24 cellular contexts compared by ENCODE assay signal in genomic region chr12:69896653-69897381, GRCh38.
DNase-seq lines count a peak whose midpoint lies in the region; ATAC-seq lines count a peak whose summit lies in the region.
"Had no signal": no experiment of that assay in that cellular context is flagged by ENCODE, and none has a peak within 500 bp of the region (broad histone marks: within the 10 kb centered on the region; RNA-seq: fewer than 3 reads in every experiment).

No MANE protein-coding gene starts in this region.

- H3K9me3 ChIP-seq in neuronal stem cell (replicated peaks in 1 of 2; ENCODE audit: control insufficient read depth in 2 of 2, insufficient read depth in 1 of 2, low read depth in 1 of 2, low read length in 2 of 2): no peaks in the 10 kb centered on the region
- H3K9me3 ChIP-seq: HAP-1, lower lobe of right lung, prostate gland, SJSA1, upper lobe of right lung had no signal

- H3K18ac ChIP-seq in neuronal stem cell (ENCODE audit: low read length): no peak overlapping the region

- ATAC-seq in HG03108 (IDR thresholded peaks at IDR 0.05; ENCODE audit: unreplicated experiment) (no peak), GM21576 (IDR thresholded peaks at IDR 0.05; ENCODE audit: unreplicated experiment) (no peak), HG02623 (IDR thresholded peaks at IDR 0.05; ENCODE audit: unreplicated experiment) (no peak)
- ATAC-seq: activated CD4-positive, CD25-positive, alpha-beta regulatory T cell treated with anti-CD3 and anti-CD28 coated beads, Interleukin-2, amount 50 U/mL, for 24 hours; T-cell had no signal

- H3K36me3 ChIP-seq in H7 (replicated peaks; ENCODE audit: control insufficient read depth, insufficient read depth, low read length) (no peaks in the 10 kb centered on the region), neuronal stem cell (replicated peaks in 1 of 2; ENCODE audit: control insufficient read depth in 2 of 2, insufficient read depth in 2 of 2, low read length in 2 of 2) (no peaks in the 10 kb centered on the region)
- H3K36me3 ChIP-seq: HAP-1, lower lobe of right lung, prostate gland, SJSA1, upper lobe of right lung had no signal

- H3K4me1 ChIP-seq in neuronal stem cell (ENCODE audit: control insufficient read depth in 2 of 2, insufficient read depth in 1 of 2, low read depth in 1 of 2, low read length in 2 of 2): peaks cover 12 to 21% of the 10 kb centered on the region in 2 donors
- H3K4me1 ChIP-seq: HAP-1, prostate gland, SJSA1 had no signal

- H3K4me3 ChIP-seq in H7 (ENCODE audit: insufficient read depth, low read depth, low read length) (no peak overlapping the region), neuronal stem cell (ENCODE audit: low read length in 2 of 2) (no peak overlapping the region)
- H3K4me3 ChIP-seq: HAP-1, lower lobe of right lung, prostate gland, SJSA1, upper lobe of right lung had no signal

- H2BK120ac ChIP-seq in neuronal stem cell (ENCODE audit: low read depth, low read length): no peak overlapping the region

- no peaks in the 10 kb centered on the region for H3K79me1 ChIP-seq in neuronal stem cell (ENCODE audit: low read depth, low read length)

- H2BK12ac ChIP-seq in neuronal stem cell (ENCODE audit: low read length): no peak overlapping the region

- H2BK5ac ChIP-seq in neuronal stem cell (ENCODE audit: low read length): no peak overlapping the region

- no CpG with 5 or more reads among the region's 4 CpGs for WGBS in neuronal stem cell (ENCODE audit: extremely low coverage in 2 of 2, insufficient read length in 2 of 2, insufficient replicate concordance in 1 of 2), 2 donors

- DNase-seq in H7: peak; percentile 30
- peak; percentile 35 for DNase-seq in NCI-H69 (lab: John Stamatoyannopoulos, UW)
- peak; percentile 92 for DNase-seq in iPS DF 4.7 (ENCODE audit: extremely low read depth, low spot score)
- DNase-seq in neuronal stem cell (ENCODE audit: low spot score): no peak
- no peak for DNase-seq in activated T-cell treated with anti-CD3 and anti-CD28 coated beads, Interleukin-2, amount 50 U/mL, for 1 hour
- DNase-seq: activated CD4-positive, alpha-beta memory T cell treated with anti-CD3 and anti-CD28 coated beads for 36 hours; activated CD8-positive, alpha-beta memory T cell treated with anti-CD3 and anti-CD28 coated beads, Interleukin-2, amount 50 U/mL, for 48 hours; cerebellar nuclear complex; DMS79; erythroblast; lower lobe of right lung; NCI-H1105 treated with DMSO at 0.1 percent for 48 hours; NCI-H2107; NCI-H510A treated with DMSO at 0.1 percent for 48 hours; NK-92 treated with Interleukin-12 subunit alpha and Interleukin-12 subunit beta, amount 100 ng/mL, for 24 hours; T-cell; upper lobe of right lung had no signal

- H3K27me3 ChIP-seq in H7 (ENCODE audit: control insufficient read depth, insufficient read depth, low read length) (no peaks in the 10 kb centered on the region), neuronal stem cell (ENCODE audit: control insufficient read depth in 3 of 3, insufficient read depth in 3 of 3, low read depth in 1 of 3, low read length in 3 of 3) (no peaks in the 10 kb centered on the region)
- H3K27me3 ChIP-seq: SJSA1, upper lobe of right lung had no signal

- no peak overlapping the region for H4K91ac ChIP-seq in neuronal stem cell (ENCODE audit: low read depth, low read length, poor library complexity)

- H3K4me2 ChIP-seq in neuronal stem cell (ENCODE audit: insufficient read depth, low read length, poor library complexity, severe bottlenecking): no peak overlapping the region

- H3K4ac ChIP-seq in neuronal stem cell (ENCODE audit: low read length): no peak overlapping the region

- no peak overlapping the region for H2BK15ac ChIP-seq in neuronal stem cell (ENCODE audit: low read length)

- H3K23ac ChIP-seq in neuronal stem cell (ENCODE audit: low read depth, low read length, poor library complexity): no peak overlapping the region

- H4K8ac ChIP-seq in neuronal stem cell (ENCODE audit: low read depth, low read length): no peak overlapping the region

- H3K27ac ChIP-seq in neuronal stem cell (replicated peaks; ENCODE audit: low read length): no peak overlapping the region
- H3K27ac ChIP-seq: lower lobe of right lung, prostate gland, SJSA1, upper lobe of right lung had no signal

- H3K9ac ChIP-seq in neuronal stem cell (ENCODE audit: low read depth, low read length, poor library complexity): no peak overlapping the region

- H2AFZ ChIP-seq in neuronal stem cell (ENCODE audit: low read length): peak overlapping the region; percentile 88

- no peak overlapping the region for H3K14ac ChIP-seq in neuronal stem cell (ENCODE audit: low read length)

- no peak overlapping the region for H2AK5ac ChIP-seq in neuronal stem cell (ENCODE audit: low read depth, low read length)

Comparison
In these comparisons a context has a peak if more than half of its experiments do, and no peak if none do; other contexts are left out.
1. DNase-seq: peak in H7 (single experiment), NCI-H69 (single experiment) and iPS DF 4.7 (single experiment); none in neuronal stem cell (single experiment) and activated T-cell treated with anti-CD3 and anti-CD28 coated beads, Interleukin-2, amount 50 U/mL, for 1 hour (single experiment).